1 cellular context compared by ENCODE assay signal in the genomic region with DNA sequence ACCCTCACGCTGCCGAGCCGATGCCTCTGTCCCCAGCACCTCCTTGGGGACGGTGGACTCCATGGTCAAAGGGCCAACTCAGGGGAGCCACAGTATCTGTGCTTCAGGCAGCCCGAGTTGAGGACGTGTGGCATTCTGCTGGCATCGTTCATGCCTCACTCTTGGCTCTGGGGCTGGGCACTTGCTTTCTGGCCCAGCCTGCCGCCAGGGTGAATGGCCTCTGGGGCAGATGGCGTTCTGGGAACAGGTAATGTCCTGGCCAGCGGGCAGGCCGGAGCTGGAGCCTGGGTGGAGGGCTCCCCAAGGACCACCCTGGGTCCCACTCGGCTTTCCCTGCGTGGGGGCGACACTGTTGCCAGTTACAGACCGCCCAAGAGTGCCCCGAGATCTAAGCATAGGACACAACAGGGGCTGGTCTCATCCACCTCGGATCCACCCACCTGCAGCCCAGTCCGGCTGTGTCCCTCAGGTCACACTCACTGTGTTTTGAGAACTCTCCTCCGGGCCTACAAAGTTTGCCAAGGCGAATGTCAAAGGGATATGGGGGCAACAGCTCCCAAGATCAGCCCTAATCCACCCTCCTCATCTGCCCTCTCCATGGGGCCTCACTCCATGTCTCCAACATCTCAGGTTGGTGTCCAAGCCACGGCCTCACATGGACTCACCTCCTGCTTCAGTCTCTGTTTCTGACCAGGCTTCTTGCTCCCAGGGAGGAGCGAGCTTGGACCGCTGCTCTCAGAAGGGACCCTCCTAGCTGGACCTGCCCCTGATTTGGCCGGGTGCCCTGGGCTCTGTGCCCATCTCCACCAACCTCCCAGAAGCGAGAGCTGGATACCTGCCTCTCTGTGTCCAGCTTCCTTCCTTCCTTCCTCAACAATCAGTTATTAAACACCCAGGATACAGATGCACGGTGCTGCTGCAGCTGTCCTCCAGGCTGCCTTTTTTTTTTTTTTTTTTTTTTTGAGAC.
TF ChIP-seq lines count a peak whose summit lies in the region.

No MANE protein-coding gene starts in this region.

TF ChIP-seq in WTC11, 78 proteins besides CTCF, POLR2A, EP300 and RAD21 (continued from another document):
- TF ChIP-seq, protein P1, sequence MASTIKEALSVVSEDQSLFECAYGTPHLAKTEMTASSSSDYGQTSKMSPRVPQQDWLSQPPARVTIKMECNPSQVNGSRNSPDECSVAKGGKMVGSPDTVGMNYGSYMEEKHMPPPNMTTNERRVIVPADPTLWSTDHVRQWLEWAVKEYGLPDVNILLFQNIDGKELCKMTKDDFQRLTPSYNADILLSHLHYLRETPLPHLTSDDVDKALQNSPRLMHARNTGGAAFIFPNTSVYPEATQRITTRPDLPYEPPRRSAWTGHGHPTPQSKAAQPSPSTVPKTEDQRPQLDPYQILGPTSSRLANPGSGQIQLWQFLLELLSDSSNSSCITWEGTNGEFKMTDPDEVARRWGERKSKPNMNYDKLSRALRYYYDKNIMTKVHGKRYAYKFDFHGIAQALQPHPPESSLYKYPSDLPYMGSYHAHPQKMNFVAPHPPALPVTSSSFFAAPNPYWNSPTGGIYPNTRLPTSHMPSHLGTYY (CRISPR knock-in tag; IDR thresholded peaks at IDR 0.05), result no peak
- TF ChIP-seq, protein P2, sequence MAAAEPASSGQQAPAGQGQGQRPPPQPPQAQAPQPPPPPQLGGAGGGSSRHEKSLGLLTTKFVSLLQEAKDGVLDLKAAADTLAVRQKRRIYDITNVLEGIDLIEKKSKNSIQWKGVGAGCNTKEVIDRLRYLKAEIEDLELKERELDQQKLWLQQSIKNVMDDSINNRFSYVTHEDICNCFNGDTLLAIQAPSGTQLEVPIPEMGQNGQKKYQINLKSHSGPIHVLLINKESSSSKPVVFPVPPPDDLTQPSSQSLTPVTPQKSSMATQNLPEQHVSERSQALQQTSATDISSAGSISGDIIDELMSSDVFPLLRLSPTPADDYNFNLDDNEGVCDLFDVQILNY (CRISPR knock-in tag; IDR thresholded peaks at IDR 0.05), result no peak
- TF ChIP-seq ZNF138 (CRISPR knock-in tag; conservative IDR thresholded peaks at IDR 0.05) (no peak), JUN (CRISPR knock-in tag; IDR thresholded peaks at IDR 0.05) (no peak), ZNF121 (CRISPR knock-in tag; IDR thresholded peaks at IDR 0.05) (no peak), ZNF423 (CRISPR knock-in tag; IDR thresholded peaks at IDR 0.05) (no peak), NFATC4 (CRISPR knock-in tag; IDR thresholded peaks at IDR 0.05) (no peak), SMAD4 (CRISPR knock-in tag; IDR thresholded peaks at IDR 0.05) (no peak), ETV6 (CRISPR knock-in tag; IDR thresholded peaks at IDR 0.05) (no peak), NR1H2 (CRISPR knock-in tag; IDR thresholded peaks at IDR 0.05) (no peak), TCF7 (CRISPR knock-in tag; IDR thresholded peaks at IDR 0.05; ENCODE audit: low read depth) (no peak)
- TF ChIP-seq, protein P3, sequence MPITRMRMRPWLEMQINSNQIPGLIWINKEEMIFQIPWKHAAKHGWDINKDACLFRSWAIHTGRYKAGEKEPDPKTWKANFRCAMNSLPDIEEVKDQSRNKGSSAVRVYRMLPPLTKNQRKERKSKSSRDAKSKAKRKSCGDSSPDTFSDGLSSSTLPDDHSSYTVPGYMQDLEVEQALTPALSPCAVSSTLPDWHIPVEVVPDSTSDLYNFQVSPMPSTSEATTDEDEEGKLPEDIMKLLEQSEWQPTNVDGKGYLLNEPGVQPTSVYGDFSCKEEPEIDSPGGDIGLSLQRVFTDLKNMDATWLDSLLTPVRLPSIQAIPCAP (CRISPR knock-in tag; IDR thresholded peaks at IDR 0.05), result no peak
- TF ChIP-seq, protein P4, sequence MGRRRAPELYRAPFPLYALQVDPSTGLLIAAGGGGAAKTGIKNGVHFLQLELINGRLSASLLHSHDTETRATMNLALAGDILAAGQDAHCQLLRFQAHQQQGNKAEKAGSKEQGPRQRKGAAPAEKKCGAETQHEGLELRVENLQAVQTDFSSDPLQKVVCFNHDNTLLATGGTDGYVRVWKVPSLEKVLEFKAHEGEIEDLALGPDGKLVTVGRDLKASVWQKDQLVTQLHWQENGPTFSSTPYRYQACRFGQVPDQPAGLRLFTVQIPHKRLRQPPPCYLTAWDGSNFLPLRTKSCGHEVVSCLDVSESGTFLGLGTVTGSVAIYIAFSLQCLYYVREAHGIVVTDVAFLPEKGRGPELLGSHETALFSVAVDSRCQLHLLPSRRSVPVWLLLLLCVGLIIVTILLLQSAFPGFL (CRISPR knock-in tag; IDR thresholded peaks at IDR 0.05; ENCODE audit: borderline replicate concordance), result no peak
- TF ChIP-seq, protein P5, sequence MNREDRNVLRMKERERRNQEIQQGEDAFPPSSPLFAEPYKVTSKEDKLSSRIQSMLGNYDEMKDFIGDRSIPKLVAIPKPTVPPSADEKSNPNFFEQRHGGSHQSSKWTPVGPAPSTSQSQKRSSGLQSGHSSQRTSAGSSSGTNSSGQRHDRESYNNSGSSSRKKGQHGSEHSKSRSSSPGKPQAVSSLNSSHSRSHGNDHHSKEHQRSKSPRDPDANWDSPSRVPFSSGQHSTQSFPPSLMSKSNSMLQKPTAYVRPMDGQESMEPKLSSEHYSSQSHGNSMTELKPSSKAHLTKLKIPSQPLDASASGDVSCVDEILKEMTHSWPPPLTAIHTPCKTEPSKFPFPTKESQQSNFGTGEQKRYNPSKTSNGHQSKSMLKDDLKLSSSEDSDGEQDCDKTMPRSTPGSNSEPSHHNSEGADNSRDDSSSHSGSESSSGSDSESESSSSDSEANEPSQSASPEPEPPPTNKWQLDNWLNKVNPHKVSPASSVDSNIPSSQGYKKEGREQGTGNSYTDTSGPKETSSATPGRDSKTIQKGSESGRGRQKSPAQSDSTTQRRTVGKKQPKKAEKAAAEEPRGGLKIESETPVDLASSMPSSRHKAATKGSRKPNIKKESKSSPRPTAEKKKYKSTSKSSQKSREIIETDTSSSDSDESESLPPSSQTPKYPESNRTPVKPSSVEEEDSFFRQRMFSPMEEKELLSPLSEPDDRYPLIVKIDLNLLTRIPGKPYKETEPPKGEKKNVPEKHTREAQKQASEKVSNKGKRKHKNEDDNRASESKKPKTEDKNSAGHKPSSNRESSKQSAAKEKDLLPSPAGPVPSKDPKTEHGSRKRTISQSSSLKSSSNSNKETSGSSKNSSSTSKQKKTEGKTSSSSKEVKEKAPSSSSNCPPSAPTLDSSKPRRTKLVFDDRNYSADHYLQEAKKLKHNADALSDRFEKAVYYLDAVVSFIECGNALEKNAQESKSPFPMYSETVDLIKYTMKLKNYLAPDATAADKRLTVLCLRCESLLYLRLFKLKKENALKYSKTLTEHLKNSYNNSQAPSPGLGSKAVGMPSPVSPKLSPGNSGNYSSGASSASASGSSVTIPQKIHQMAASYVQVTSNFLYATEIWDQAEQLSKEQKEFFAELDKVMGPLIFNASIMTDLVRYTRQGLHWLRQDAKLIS (CRISPR knock-in tag; IDR thresholded peaks at IDR 0.05; ENCODE audit: borderline replicate concordance), result no peak
- TF ChIP-seq, protein P6, sequence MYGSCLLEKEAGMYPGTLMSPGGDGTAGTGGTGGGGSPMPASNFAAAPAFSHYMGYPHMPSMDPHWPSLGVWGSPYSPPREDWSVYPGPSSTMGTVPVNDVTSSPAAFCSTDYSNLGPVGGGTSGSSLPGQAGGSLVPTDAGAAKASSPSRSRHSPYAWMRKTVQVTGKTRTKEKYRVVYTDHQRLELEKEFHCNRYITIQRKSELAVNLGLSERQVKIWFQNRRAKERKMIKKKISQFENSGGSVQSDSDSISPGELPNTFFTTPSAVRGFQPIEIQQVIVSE (CRISPR knock-in tag; IDR thresholded peaks at IDR 0.05; ENCODE audit: borderline replicate concordance), result no peak
